Comparison of ENCODE assay signal across 20 cellular contexts in the genomic region with DNA sequence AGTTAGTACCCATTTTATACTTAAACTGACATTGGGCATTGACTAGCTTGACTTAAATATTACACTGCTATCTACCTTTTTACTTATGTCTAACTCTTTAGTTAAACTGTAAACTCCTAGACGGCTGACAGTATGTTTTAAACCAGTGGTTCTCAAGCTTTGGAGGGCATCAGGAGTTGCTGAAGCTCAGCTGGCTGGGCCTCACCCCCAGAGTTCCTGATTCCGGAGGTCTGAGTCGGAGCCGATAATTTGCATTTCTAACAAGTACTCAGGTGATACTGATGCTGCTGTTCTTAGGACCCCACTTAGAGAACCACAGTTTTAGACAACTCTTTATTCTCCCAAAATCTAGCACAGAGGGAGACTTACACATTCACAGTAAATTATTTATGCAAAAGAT.
"Had no signal": no experiment of that assay in that cellular context is flagged by ENCODE, and none has a peak within 500 bp of the region (broad histone marks: within the 10 kb centered on the region; RNA-seq: fewer than 3 reads in every experiment).

No MANE protein-coding gene starts in this region.

- H3K4me3 ChIP-seq: breast epithelium, coronary artery, esophagus muscularis mucosa, lower lobe of right lung, pancreas, right lobe of liver, testis had no signal

- H3K4me1 ChIP-seq: breast epithelium, pancreas, right lobe of liver, testis had no signal

- H3K27ac ChIP-seq: breast epithelium, coronary artery, esophagus muscularis mucosa, lower lobe of right lung, pancreas, testis had no signal

- H3K27me3 ChIP-seq: breast epithelium, esophagus muscularis mucosa, right lobe of liver, testis had no signal

- H3K9me3 ChIP-seq: breast epithelium, esophagus muscularis mucosa, lower lobe of right lung, pancreas, right lobe of liver, testis had no signal

- DNase-seq: activated CD4-positive, alpha-beta T cell treated with anti-CD3 and anti-CD28 coated beads, Interleukin-2, amount 10 ng/mL, durations not matched to agents 7 days and 5 days; activated CD4-positive, CD25-positive, alpha-beta regulatory T cell; activated CD8-positive, alpha-beta T cell treated with anti-CD3 and anti-CD28 coated beads, Interleukin-2, amount 10 ng/mL, durations not matched to agents 7 days and 5 days; activated naive CD4-positive, alpha-beta T cell treated with Interleukin-2 at 50 U/mL for 16 hours; activated naive CD8-positive, alpha-beta T cell treated with anti-CD3 and anti-CD28 coated beads, Interleukin-2, amount 10 ng/mL, durations not matched to agents 7 days and 5 days; activated T-cell treated with anti-CD3 and anti-CD28 coated beads, Interleukin-2, amount 50 U/mL, for 24 hours; hippocampal formation; islet precursor cell; lower lobe of right lung; naive B cell; pancreas; right lobe of liver; stimulated activated CD4-positive, alpha-beta T cell treated with anti-CD3 and anti-CD28 coated beads, Interleukin-4, amount 100 ng/mL, for 4 hours; T-helper 1 cell; T-helper 9 cell; testis had no signal

- H3K36me3 ChIP-seq: breast epithelium, lower lobe of right lung, pancreas, right lobe of liver had no signal

- ATAC-seq: activated CD8-positive, alpha-beta T cell treated with anti-CD3 and anti-CD28 coated beads, Interleukin-2, amount 10 ng/mL, durations not matched to agents 7 days and 5 days; lower lobe of right lung; pancreas; right lobe of liver; stimulated activated memory B cell treated with anti-CD40 and anti-IgM and Interleukin-4, amounts not matched to agents 10 μg/mL and 1 μg/mL and 100 μg/mL, for 72 hours had no signal
